Comparison of ENCODE assay signal across 24 cellular contexts in the genomic region with DNA sequence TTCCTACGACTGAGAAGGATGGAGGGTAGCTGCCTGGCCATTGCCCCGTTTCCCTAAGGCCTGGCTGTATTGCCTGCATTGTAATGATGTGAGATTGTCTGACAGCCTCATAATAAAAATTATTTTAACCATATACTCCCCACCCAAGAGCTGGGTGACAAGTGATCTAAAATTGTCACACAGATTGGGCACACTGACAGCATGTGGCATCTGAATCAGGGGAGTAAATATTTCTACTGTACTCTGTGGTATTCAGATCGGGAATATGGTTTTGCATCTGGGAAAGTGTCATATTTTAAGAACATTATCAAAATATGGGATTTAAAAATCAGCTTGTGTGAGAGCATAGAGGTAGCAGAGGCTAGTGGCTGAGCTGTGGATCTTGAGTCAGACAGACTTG.
DNase-seq lines count a peak whose midpoint lies in the region; ATAC-seq and TF ChIP-seq lines count a peak whose summit lies in the region.
"Had no signal": no experiment of that assay in that cellular context is flagged by ENCODE, and none has a peak within 500 bp of the region (broad histone marks: within the 10 kb centered on the region; RNA-seq: fewer than 3 reads in every experiment).

No MANE protein-coding gene starts in this region.

- H3K4me3 ChIP-seq in coronary artery (no peak overlapping the region), heart left ventricle (no peak overlapping the region), stomach smooth muscle (ENCODE audit: low read length in 2 of 2) (no peak overlapping the region), left lung (no peak overlapping the region)
- H3K4me3 ChIP-seq: A549; BLaER1 treated with 17β-estradiol and CSF1 and Interleukin-3, amounts not matched to agents 10 nM and 100 nM; GM12878; SJSA1 had no signal

- DNase-seq in coronary artery (ENCODE audit: low spot score) (no peak), heart left ventricle (no peak), myocyte (ENCODE audit: low read depth) (peak; percentile 62), left lung (no peak)
- no peak for DNase-seq in effector CD8-positive, alpha-beta T cell (lab: John Stamatoyannopoulos, UW)
- DNase-seq: AML-193; CD4-positive, alpha-beta T cell; DMS53; GOT3; Karpas-422; NCI-H1092 treated with DMSO at 0.1 percent for 48 hours; NCI-H1436 treated with DMSO at 0.1 percent for 48 hours; NCI-H187 treated with DMSO at 0.1 percent for 48 hours; NCI-H2171 treated with DMSO at 0.1 percent for 48 hours; NCI-H345; NCI-H524; NCI-H774 had no signal

- TF ChIP-seq CTCF in coronary artery (IDR thresholded peaks at IDR 0.05): no peak
- no peak for TF ChIP-seq CTCF in heart left ventricle (IDR thresholded peaks at IDR 0.05)
- no peak for TF ChIP-seq CTCF in left lung (IDR thresholded peaks at IDR 0.05)

- H3K9me3 ChIP-seq in heart left ventricle: no peaks in the 10 kb centered on the region
- H3K9me3 ChIP-seq in stomach smooth muscle (ENCODE audit: control insufficient read depth in 2 of 2, low read length in 2 of 2): no peaks in the 10 kb centered on the region
- no peaks in the 10 kb centered on the region for H3K9me3 ChIP-seq in left lung
- H3K9me3 ChIP-seq: A549; BLaER1 treated with 17β-estradiol and CSF1 and Interleukin-3, amounts not matched to agents 10 nM and 100 nM; SJSA1 had no signal

- no peak overlapping the region for H3K9ac ChIP-seq in stomach smooth muscle (ENCODE audit: low read length in 2 of 2)
- H3K9ac ChIP-seq: BLaER1 treated with 17β-estradiol and CSF1 and Interleukin-3, amounts not matched to agents 10 nM and 100 nM had no signal

- H3K4me1 ChIP-seq in heart left ventricle: peaks cover 0 to 70% (median 20%) of the 10 kb centered on the region in 12 donors
- peaks cover 8% of the 10 kb centered on the region for H3K4me1 ChIP-seq in stomach smooth muscle (ENCODE audit: control insufficient read depth, insufficient read depth, low read length)
- no peaks in the 10 kb centered on the region for H3K4me1 ChIP-seq in left lung
- H3K4me1 ChIP-seq: A549; BLaER1 treated with 17β-estradiol and CSF1 and Interleukin-3, amounts not matched to agents 10 nM and 100 nM; SJSA1 had no signal

- H3K36me3 ChIP-seq in heart left ventricle: peaks cover 0 to 49% (median 14%) of the 10 kb centered on the region in 9 donors
- H3K36me3 ChIP-seq in stomach smooth muscle (ENCODE audit: control insufficient read depth in 2 of 2, insufficient read depth in 2 of 2, low read length in 2 of 2): no peaks in the 10 kb centered on the region
- H3K36me3 ChIP-seq in left lung: peaks cover 0 to under 1% of the 10 kb centered on the region in 2 donors
- H3K36me3 ChIP-seq: BLaER1 treated with 17β-estradiol and CSF1 and Interleukin-3, amounts not matched to agents 10 nM and 100 nM; SJSA1 had no signal

- H3K27ac ChIP-seq in coronary artery: peak overlapping the region; percentile 42 to 46
- H3K27ac ChIP-seq in heart left ventricle: peak overlapping the region in 7 of 12 donors; percentile 1 to 71 (median 55)
- peak overlapping the region; percentile 6 for H3K27ac ChIP-seq in stomach smooth muscle (ENCODE audit: low read length)
- no peak overlapping the region for H3K27ac ChIP-seq in left lung
- H3K27ac ChIP-seq: A549; BLaER1 treated with 17β-estradiol and CSF1 and Interleukin-3, amounts not matched to agents 10 nM and 100 nM; SJSA1 had no signal

- TF ChIP-seq POLR2A in heart left ventricle (IDR thresholded peaks at IDR 0.05): no peak

- H3K27me3 ChIP-seq in heart left ventricle (no peaks in the 10 kb centered on the region), stomach smooth muscle (ENCODE audit: control insufficient read depth in 1 of 2, insufficient read depth in 2 of 2, low read length in 2 of 2) (no peaks in the 10 kb centered on the region), left lung (no peaks in the 10 kb centered on the region)
- H3K27me3 ChIP-seq: BLaER1 treated with 17β-estradiol and CSF1 and Interleukin-3, amounts not matched to agents 10 nM and 100 nM; SJSA1 had no signal

- intact Hi-C loops in heart left ventricle (cut with DNase I): loop anchor here in 1 of 10 donors (10.0 kb wide), 1 partner anchor 204 kb away; no protein-coding TSS in a partner anchor
- intact Hi-C loops in left lung (cut with DNase I): no loop called here

- 48 to 70% (median 56%) methylated on average over 3 of the region's 3 CpGs for WGBS in heart left ventricle, 4 donors

- peak in 3 of 4 donors; percentile 3 to 7 (median 4) for ATAC-seq in heart left ventricle
- no peak for ATAC-seq in left lung
- no peak for ATAC-seq in GM21381 (IDR thresholded peaks at IDR 0.05; ENCODE audit: unreplicated experiment)
- ATAC-seq: A549, GM12878, HepG2 had no signal

Comparison
In these comparisons a context has a peak if more than half of its experiments do, and no peak if none do; other contexts are left out.
1. H3K27ac ChIP-seq: peak in coronary artery (2 of 2), heart left ventricle (7 of 12) and stomach smooth muscle (single experiment); none in left lung (0 of 2).
2. ATAC-seq: peak in heart left ventricle (3 of 4); none in left lung (single experiment) and GM21381 (single experiment).